ENCODE assay signal across 8 cellular contexts in genomic region chrX:107449490-107450175, GRCh38. TPM values are rescaled to one million over a fixed set of nuclear protein-coding genes. Genes with fewer than 3 reads are reported as not detected.
DNase-seq lines count a peak whose midpoint lies in the region; ATAC-seq and TF ChIP-seq lines count a peak whose summit lies in the region.

TSS of gene FRMPD3 (plus strand) at chrX:107449652. CDS start at chrX:107526589, 76,937 bp downstream.

- H3K27me3 Mint-ChIP-seq in IgD-negative memory B cell (peaks cover 33% of the 10 kb centered on the region), nephron (ENCODE audit: low read depth) (peaks cover 39% of the 10 kb centered on the region)

- peak within 1 kb of the TSS; percentile 72 for H3K27ac ChIP-seq in C4-2B

- TF ChIP-seq CTCF in C4-2B (conservative IDR thresholded peaks at IDR 0.05) (no peak), nephron (IDR thresholded peaks at IDR 0.05; ENCODE audit: unreplicated experiment in 3 of 3) (no peak)

- peak; percentile 4 for DNase-seq in dermis blood vessel endothelial cell
- no peak for DNase-seq in GF-D8 (lab: John Stamatoyannopoulos, UW)
- DNase-seq in activated effector memory CD4-positive, alpha-beta T cell treated with anti-CD3 and anti-CD28 coated beads, Interleukin-2, amount 50 U/mL, for 16 hours, result no peak
- DNase-seq in amniotic stem cell (lab: John Stamatoyannopoulos, UW), result no peak

- H3K4me3 Mint-ChIP-seq in IgD-negative memory B cell (peak within 1 kb of the TSS; percentile 72 to 87 (median 83)), nephron (peak within 1 kb of the TSS; percentile 90 to 94 (median 92))

- no peak within 1 kb of the TSS for H3K27ac Mint-ChIP-seq in IgD-negative memory B cell
- peak within 1 kb of the TSS; percentile 19 to 39 (median 28) for H3K27ac Mint-ChIP-seq in nephron

- H3K36me3 Mint-ChIP-seq in IgD-negative memory B cell (no peaks in the 10 kb centered on the region), nephron (ENCODE audit: low read depth) (no peaks in the 10 kb centered on the region)

- H3K4me1 Mint-ChIP-seq in IgD-negative memory B cell (peaks cover 6 to 11% (median 10%) of the 10 kb centered on the region in 3 donors), nephron (peaks cover 18% of the 10 kb centered on the region)

- H3K9me3 Mint-ChIP-seq in IgD-negative memory B cell (no peaks in the 10 kb centered on the region), nephron (peaks cover 6% of the 10 kb centered on the region)

- no peak for ATAC-seq in HG02610 (IDR thresholded peaks at IDR 0.05; ENCODE audit: unreplicated experiment)

RNA-seq across cellular contexts. Expression of gene FRMPD3, which starts in this region (rescaled TPM):
- not detected for polyA plus RNA-seq in IgD-negative memory B cell
- not detected in 2 replicates for total RNA-seq in dermis blood vessel endothelial cell

Comparison
In these comparisons a context has a peak if more than half of its experiments do, and no peak if none do; other contexts are left out.
1. Peak in DNase-seq in dermis blood vessel endothelial cell; RNA of the gene not detected or under 1 TPM.
2. H3K27ac Mint-ChIP-seq: peak in nephron (3 of 3); none in IgD-negative memory B cell (0 of 3).